In the genomic region with DNA sequence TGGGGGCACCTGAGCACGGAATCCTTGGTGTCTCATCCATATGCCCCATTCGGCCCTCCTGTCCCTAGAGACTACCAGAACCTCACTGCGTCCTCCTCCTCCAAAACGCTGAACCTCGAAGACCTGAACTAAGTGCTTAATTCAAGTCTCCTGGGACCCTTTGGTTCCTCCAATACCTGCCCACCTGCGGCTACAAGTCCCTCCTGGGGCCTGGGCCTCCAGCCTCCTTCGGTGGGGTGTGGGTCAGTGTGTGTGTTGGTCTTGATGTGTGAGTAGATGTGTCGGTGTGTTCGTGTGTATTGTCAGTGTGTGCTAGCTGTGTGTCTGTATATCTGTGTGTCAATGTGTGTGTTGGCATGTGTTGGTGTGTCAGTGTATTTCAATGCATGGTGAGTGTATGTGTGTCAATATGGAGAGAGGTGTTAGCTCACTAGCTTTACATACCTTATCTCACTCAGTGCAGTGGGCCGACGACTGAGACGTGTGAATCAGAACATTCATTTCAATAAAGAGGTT, we compare ENCODE assay signal across 17 cellular contexts. TPM values are rescaled to one million over a fixed set of nuclear protein-coding genes. Genes with fewer than 3 reads are reported as not detected.
DNase-seq lines count a peak whose midpoint lies in the region; ATAC-seq and TF ChIP-seq lines count a peak whose summit lies in the region.
"Had no signal": no experiment of that assay in that cellular context is flagged by ENCODE, and none has a peak within 500 bp of the region (broad histone marks: within the 10 kb centered on the region; RNA-seq: fewer than 3 reads in every experiment).

No MANE protein-coding gene starts in this region.

- no peaks in the 10 kb centered on the region for H3K9me2 ChIP-seq in Karpas-422 (replicated peaks; ENCODE audit: insufficient read depth, low read length)

- H3K27me3 ChIP-seq in Karpas-422 (ENCODE audit: low read length) (peaks cover 3% of the 10 kb centered on the region; the same call in 1 of the 2 replicates), endodermal cell (ENCODE audit: control insufficient read depth, insufficient read depth, low read length, poor library complexity, severe bottlenecking) (no peaks in the 10 kb centered on the region)

- no peaks in the 10 kb centered on the region for H3K36me3 Mint-ChIP-seq in stimulated activated naive CD8-positive, alpha-beta T cell treated with anti-CD3 and anti-CD28 coated beads, Interleukin-15, Interleukin-2, amounts not matched to agents 100 ng/mL and 50 ng/mL, for 24 hours (ENCODE audit: low read depth)
- no peaks in the 10 kb centered on the region for H3K36me3 Mint-ChIP-seq in endodermal cell (ENCODE audit: low read depth)
- H3K36me3 Mint-ChIP-seq in effector memory CD8-positive, alpha-beta T cell (ENCODE audit: insufficient read depth), result peaks cover 4% of the 10 kb centered on the region

- H3K27ac ChIP-seq in Karpas-422 (ENCODE audit: low read length) (no peak overlapping the region), endodermal cell (ENCODE audit: low read depth, low read length) (no peak overlapping the region)
- H3K27ac ChIP-seq: thoracic aorta, WERI-Rb-1 had no signal

- no peaks in the 10 kb centered on the region for H3K27me3 Mint-ChIP-seq in stimulated activated naive CD8-positive, alpha-beta T cell treated with anti-CD3 and anti-CD28 coated beads, Interleukin-15, Interleukin-2, amounts not matched to agents 100 ng/mL and 50 ng/mL, for 24 hours
- no peaks in the 10 kb centered on the region for H3K27me3 Mint-ChIP-seq in stimulated activated naive CD8-positive, alpha-beta T cell treated with anti-CD3 and anti-CD28 coated beads, Interleukin-15, amount 100 ng/mL, for 72 hours
- H3K27me3 Mint-ChIP-seq in endodermal cell (ENCODE audit: insufficient read depth), result peaks cover 42% of the 10 kb centered on the region
- no peaks in the 10 kb centered on the region for H3K27me3 Mint-ChIP-seq in effector memory CD8-positive, alpha-beta T cell
- H3K27me3 Mint-ChIP-seq: activated CD4-positive, alpha-beta memory T cell treated with anti-CD3 and anti-CD28 coated beads, Interleukin-2, amount 10 ng/mL, durations not matched to agents 7 days and 5 days had no signal

- no peak for DNase-seq in stimulated activated naive CD8-positive, alpha-beta T cell treated with anti-CD3 and anti-CD28 coated beads, Interleukin-15, amount 100 ng/mL, for 72 hours
- DNase-seq in Karpas-422 (peak; percentile 61), endodermal cell (no peak), T-helper 2 cell (no peak), GM10266 (ENCODE audit: extremely low spot score) (no peak)
- DNase-seq in effector memory CD8-positive, alpha-beta T cell, result no peak
- DNase-seq: activated CD4-positive, alpha-beta memory T cell treated with anti-CD3 and anti-CD28 coated beads, Interleukin-2, amount 10 ng/mL, durations not matched to agents 7 days and 5 days; activated T-cell treated with anti-CD3 and anti-CD28 coated beads, Interleukin-2, amount 50 U/mL, for 72 hours; DMS79 treated with DMSO at 0.1 percent for 48 hours; NCI-H187; NCI-H446 treated with DMSO at 0.1 percent for 48 hours; SHP77; stimulated activated CD4-positive, alpha-beta T cell treated with anti-CD3 and anti-CD28 coated beads, Interleukin-12 subunit alpha, Interleukin-12 subunit beta, amount 100 ng/mL, for 4 hours; WERI-Rb-1 had no signal

- H3K36me3 ChIP-seq in Karpas-422 (ENCODE audit: insufficient read depth, low read length) (no peaks in the 10 kb centered on the region), endodermal cell (ENCODE audit: control insufficient read depth, insufficient read depth, low read length) (no peaks in the 10 kb centered on the region)
- H3K36me3 ChIP-seq: thoracic aorta, WERI-Rb-1 had no signal

- no peak for TF ChIP-seq CTCF in endodermal cell (conservative IDR thresholded peaks at IDR 0.05)
- TF ChIP-seq CTCF in GM10266 (IDR thresholded peaks at IDR 0.05; ENCODE audit: control insufficient read depth, insufficient read depth, low read depth, missing control alignments), result no peak

- H3K4me2 ChIP-seq in Karpas-422 (ENCODE audit: low read depth, low read length, poor library complexity, severe bottlenecking), result peak overlapping the region; percentile 74

- H3K4me1 ChIP-seq in Karpas-422 (ENCODE audit: low read length) (peaks cover 53% of the 10 kb centered on the region), endodermal cell (ENCODE audit: control insufficient read depth, insufficient read depth, low read length) (peaks cover 3% of the 10 kb centered on the region)

- peaks cover 4% of the 10 kb centered on the region for H3K4me1 Mint-ChIP-seq in stimulated activated naive CD8-positive, alpha-beta T cell treated with anti-CD3 and anti-CD28 coated beads, Interleukin-15, Interleukin-2, amounts not matched to agents 100 ng/mL and 50 ng/mL, for 24 hours (ENCODE audit: low read depth)
- H3K4me1 Mint-ChIP-seq in stimulated activated naive CD8-positive, alpha-beta T cell treated with anti-CD3 and anti-CD28 coated beads, Interleukin-15, amount 100 ng/mL, for 72 hours, result peaks cover 26% of the 10 kb centered on the region
- H3K4me1 Mint-ChIP-seq in endodermal cell, result peaks cover 14% of the 10 kb centered on the region
- H3K4me1 Mint-ChIP-seq in effector memory CD8-positive, alpha-beta T cell (ENCODE audit: low read depth in 2 of 2), result peaks cover 0 to 11% of the 10 kb centered on the region in 2 donors

- H3K9me3 Mint-ChIP-seq in stimulated activated naive CD8-positive, alpha-beta T cell treated with anti-CD3 and anti-CD28 coated beads, Interleukin-15, Interleukin-2, amounts not matched to agents 100 ng/mL and 50 ng/mL, for 24 hours, result no peaks in the 10 kb centered on the region
- no peaks in the 10 kb centered on the region for H3K9me3 Mint-ChIP-seq in stimulated activated naive CD8-positive, alpha-beta T cell treated with anti-CD3 and anti-CD28 coated beads, Interleukin-15, amount 100 ng/mL, for 72 hours
- H3K9me3 Mint-ChIP-seq in endodermal cell, result peaks cover 80% of the 10 kb centered on the region
- no peaks in the 10 kb centered on the region for H3K9me3 Mint-ChIP-seq in effector memory CD8-positive, alpha-beta T cell
- H3K9me3 Mint-ChIP-seq: activated CD4-positive, alpha-beta memory T cell treated with anti-CD3 and anti-CD28 coated beads, Interleukin-2, amount 10 ng/mL, durations not matched to agents 7 days and 5 days; activated T-cell treated with anti-CD3 and anti-CD28 coated beads, Interleukin-2, amount 50 U/mL, for 72 hours had no signal

- no peaks in the 10 kb centered on the region for H4K20me1 ChIP-seq in Karpas-422 (ENCODE audit: insufficient read depth, low read depth, low read length)

- H3K4me3 ChIP-seq in Karpas-422 (ENCODE audit: low read length) (peak overlapping the region; percentile 50), endodermal cell (ENCODE audit: low read length) (no peak overlapping the region)
- H3K4me3 ChIP-seq: thoracic aorta had no signal

- no peak overlapping the region for H2AFZ ChIP-seq in Karpas-422 (ENCODE audit: low read length)

- H3K9ac ChIP-seq in Karpas-422 (ENCODE audit: low read length) (no peak overlapping the region), endodermal cell (ENCODE audit: extremely low read depth, low read length, poor library complexity, severe bottlenecking) (no peak overlapping the region)

- WGBS in endodermal cell (ENCODE audit: insufficient coverage in 1 of 2, insufficient read length in 1 of 2), 2 experiments, result 85 to 97% methylated on average over 5 to 12 of the region's 12 CpGs

- H3K4me3 Mint-ChIP-seq in stimulated activated naive CD8-positive, alpha-beta T cell treated with anti-CD3 and anti-CD28 coated beads, Interleukin-15, Interleukin-2, amounts not matched to agents 100 ng/mL and 50 ng/mL, for 24 hours, result no peak overlapping the region
- no peak overlapping the region for H3K4me3 Mint-ChIP-seq in stimulated activated naive CD8-positive, alpha-beta T cell treated with anti-CD3 and anti-CD28 coated beads, Interleukin-15, amount 100 ng/mL, for 72 hours
- H3K4me3 Mint-ChIP-seq in endodermal cell, result peak overlapping the region; percentile 68
- no peak overlapping the region for H3K4me3 Mint-ChIP-seq in effector memory CD8-positive, alpha-beta T cell
- H3K4me3 Mint-ChIP-seq: activated CD4-positive, alpha-beta memory T cell treated with anti-CD3 and anti-CD28 coated beads, Interleukin-2, amount 10 ng/mL, durations not matched to agents 7 days and 5 days; activated T-cell treated with anti-CD3 and anti-CD28 coated beads, Interleukin-2, amount 50 U/mL, for 72 hours had no signal

- H3K9me3 ChIP-seq in Karpas-422 (ENCODE audit: low read length), result no peaks in the 10 kb centered on the region
- H3K9me3 ChIP-seq in endodermal cell (ENCODE audit: control insufficient read depth, low read length), result no peaks in the 10 kb centered on the region
- H3K9me3 ChIP-seq: thoracic aorta had no signal

- ATAC-seq in stimulated activated naive CD8-positive, alpha-beta T cell treated with anti-CD3 and anti-CD28 coated beads, Interleukin-15, amount 100 ng/mL, for 72 hours, result no peak
- no peak for ATAC-seq in effector memory CD8-positive, alpha-beta T cell (replicated peaks)
- no peak for ATAC-seq in GM18520 (IDR thresholded peaks at IDR 0.05; ENCODE audit: unreplicated experiment)
- ATAC-seq: activated T-cell treated with anti-CD3 and anti-CD28 coated beads, Interleukin-2, amount 50 U/mL, for 72 hours had no signal

- no peaks in the 10 kb centered on the region for H3K79me2 ChIP-seq in Karpas-422 (ENCODE audit: low read length)

- H3K27ac Mint-ChIP-seq in stimulated activated naive CD8-positive, alpha-beta T cell treated with anti-CD3 and anti-CD28 coated beads, Interleukin-15, Interleukin-2, amounts not matched to agents 100 ng/mL and 50 ng/mL, for 24 hours, result peak overlapping the region; percentile 38
- no peak overlapping the region for H3K27ac Mint-ChIP-seq in stimulated activated naive CD8-positive, alpha-beta T cell treated with anti-CD3 and anti-CD28 coated beads, Interleukin-15, amount 100 ng/mL, for 72 hours
- no peak overlapping the region for H3K27ac Mint-ChIP-seq in endodermal cell
- no peak overlapping the region for H3K27ac Mint-ChIP-seq in effector memory CD8-positive, alpha-beta T cell
- H3K27ac Mint-ChIP-seq: activated CD4-positive, alpha-beta memory T cell treated with anti-CD3 and anti-CD28 coated beads, Interleukin-2, amount 10 ng/mL, durations not matched to agents 7 days and 5 days; activated T-cell treated with anti-CD3 and anti-CD28 coated beads, Interleukin-2, amount 50 U/mL, for 72 hours had no signal

RNA-seq across cellular contexts. Expression of a gene that starts 2.6 kb away (rescaled TPM):
- 20.2 and 23.2 TPM in 2 replicates for total RNA-seq in Karpas-422 (2014; rRNA removed; shearing (Covaris generic); ENCODE audit: low replicate concordance)
- total RNA-seq in endodermal cell, result 10 to 100 TPM; 11.5 to 18.7 TPM
- 46.6 TPM for polyA plus RNA-seq in endodermal cell (2013, experiment 1 of 2)
- 40.6 TPM for polyA plus RNA-seq in endodermal cell (2013, experiment 2 of 2)
